30 cellular contexts compared by ENCODE assay signal in genomic region chr15:94015324-94015723, GRCh38.
"Had no signal": no experiment of that assay in that cellular context is flagged by ENCODE, and none has a peak within 500 bp of the region (broad histone marks: within the 10 kb centered on the region; RNA-seq: fewer than 3 reads in every experiment).

No MANE protein-coding gene starts in this region.

- H3K27ac Mint-ChIP-seq: activated CD4-positive, alpha-beta memory T cell treated with anti-CD3 and anti-CD28 coated beads for 36 hours; activated CD4-positive, alpha-beta T cell treated with anti-CD3 and anti-CD28 coated beads, Interleukin-2, amount 10 ng/mL, durations not matched to agents 24 days and 14 days; activated naive CD4-positive, alpha-beta T cell treated with anti-CD3 and anti-CD28 coated beads for 36 hours; activated naive CD8-positive, alpha-beta T cell; T-helper 2 cell treated with Interferon-gamma antibody and Interleukin-4, amounts not matched to agents 5 μg/mL and 100 μg/mL, for 36 hours; WTC11 had no signal

- H3K9me3 ChIP-seq: SK-N-SH had no signal

- H3K4me2 ChIP-seq: SK-N-SH had no signal

- H3K4me3 ChIP-seq: cardiac muscle cell, SJCRH30 had no signal

- ATAC-seq: activated T-cell treated with anti-CD3 and anti-CD28 coated beads, Interleukin-2, amount 50 U/mL, for 4 hours; Panc1; WTC11 had no signal

- H3K27ac ChIP-seq: brain microvascular endothelial cell, cardiac muscle cell, RWPE1, SJCRH30 had no signal

- H3K9me3 Mint-ChIP-seq: activated CD4-positive, alpha-beta memory T cell treated with anti-CD3 and anti-CD28 coated beads for 36 hours; activated CD4-positive, alpha-beta T cell treated with anti-CD3 and anti-CD28 coated beads, Interleukin-2, amount 10 ng/mL, durations not matched to agents 24 days and 14 days; activated naive CD4-positive, alpha-beta T cell treated with anti-CD3 and anti-CD28 coated beads for 36 hours; T-helper 2 cell treated with Interferon-gamma antibody and Interleukin-4, amounts not matched to agents 5 μg/mL and 100 μg/mL, for 36 hours had no signal

- H3K36me3 Mint-ChIP-seq: activated CD4-positive, alpha-beta memory T cell treated with anti-CD3 and anti-CD28 coated beads for 36 hours; activated naive CD8-positive, alpha-beta T cell; WTC11 had no signal

- DNase-seq: activated CD4-positive, alpha-beta memory T cell treated with anti-CD3 and anti-CD28 coated beads for 36 hours; activated CD4-positive, alpha-beta T cell treated with anti-CD3 and anti-CD28 coated beads, Interleukin-2, amount 10 ng/mL, durations not matched to agents 24 days and 14 days; activated CD4-positive, CD25-positive, alpha-beta regulatory T cell treated with anti-CD3 and anti-CD28 coated beads, Interleukin-2, amount 50 U/mL, for 72 hours; activated CD8-positive, alpha-beta memory T cell treated with anti-CD3 and anti-CD28 coated beads for 24 hours; activated gamma-delta T cell; activated naive CD4-positive, alpha-beta T cell treated with anti-CD3 and anti-CD28 coated beads for 36 hours; activated T-cell treated with anti-CD3 and anti-CD28 coated beads, Interleukin-2, amount 50 U/mL, for 4 hours; amygdala; brain microvascular endothelial cell; MM.1S; NCI-H1092 treated with DMSO at 0.1 percent for 48 hours; NCI-H1417 treated with DMSO at 0.1 percent for 48 hours; NCI-H1694; NCI-H2029; NCI-H345; NCI-H510A; NCI-H526 treated with DMSO at 0.1 percent for 48 hours; NCI-H82; NK-92 treated with Interleukin-12 subunit alpha and Interleukin-12 subunit beta, amount 100 ng/mL, for 24 hours; OCI-M1; Right ventricle myocardium superior; SJCRH30; SK-N-SH; SW 1271 had no signal

- H3K4me3 Mint-ChIP-seq: activated CD4-positive, alpha-beta memory T cell treated with anti-CD3 and anti-CD28 coated beads for 36 hours; activated CD4-positive, alpha-beta T cell treated with anti-CD3 and anti-CD28 coated beads, Interleukin-2, amount 10 ng/mL, durations not matched to agents 24 days and 14 days; activated naive CD4-positive, alpha-beta T cell treated with anti-CD3 and anti-CD28 coated beads for 36 hours; activated naive CD8-positive, alpha-beta T cell; activated T-cell treated with anti-CD3 and anti-CD28 coated beads, Interleukin-2, amount 50 U/mL, for 4 hours; T-helper 2 cell treated with Interferon-gamma antibody and Interleukin-4, amounts not matched to agents 5 μg/mL and 100 μg/mL, for 36 hours; WTC11 had no signal

- H3K4me1 ChIP-seq: SJCRH30 had no signal

- H3K9ac ChIP-seq: SK-N-SH had no signal

- H3K27me3 ChIP-seq: brain microvascular endothelial cell, cardiac muscle cell, SJCRH30 had no signal

- H3K36me3 ChIP-seq: brain microvascular endothelial cell, cardiac muscle cell, SJCRH30 had no signal
